In the genomic region with DNA sequence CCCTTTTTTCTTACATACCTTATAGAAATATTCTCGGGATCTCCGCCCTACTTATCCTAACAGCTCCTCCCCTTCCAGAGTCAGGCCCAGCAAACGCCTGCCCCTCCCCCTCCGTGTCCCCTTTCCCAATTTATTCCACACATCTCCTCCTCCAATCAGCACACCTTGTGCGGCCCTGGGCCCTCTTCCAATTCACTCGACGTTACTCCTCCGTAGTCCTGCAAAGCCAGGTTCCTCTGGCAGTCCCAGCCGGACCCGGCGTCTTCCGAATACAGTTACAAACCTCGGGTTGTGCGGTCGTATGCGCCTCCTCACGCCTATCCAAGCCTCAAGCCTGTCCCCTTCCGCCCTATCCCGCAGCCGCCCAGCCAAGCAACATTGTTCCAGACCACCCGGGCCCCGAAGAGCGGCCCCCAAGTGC, we compare ENCODE assay signal across 8 cellular contexts. TPM values are rescaled to one million over a fixed set of nuclear protein-coding genes. Genes with fewer than 3 reads are reported as not detected.
A peak's percentile ranks its signal among the peaks of the same experiment; 100 is the strongest.
DNase-seq lines count a peak whose midpoint lies in the region; ATAC-seq and TF ChIP-seq lines count a peak whose summit lies in the region.

No MANE protein-coding gene starts in this region.

- H3K27ac ChIP-seq in heart left ventricle (peak overlapping the region; percentile 26 to 94 (median 90)), parathyroid adenoma (peak overlapping the region; percentile 74)

- peaks cover 58% of the 10 kb centered on the region for H3K4me1 Mint-ChIP-seq in activated T-cell treated with anti-CD3 and anti-CD28 coated beads, Interleukin-2, amount 50 U/mL, for 72 hours (ENCODE audit: low read depth)

- H3K27me3 ChIP-seq in heart left ventricle = no peaks in the 10 kb centered on the region
- H3K27me3 ChIP-seq in parathyroid adenoma (ENCODE audit: control insufficient read depth, insufficient read depth, low read length) = no peaks in the 10 kb centered on the region

- WGBS in heart left ventricle, 4 donors = 1% methylated on average over 22 to 23 of the region's 23 CpGs

- no peak for ATAC-seq in activated T-cell treated with anti-CD3 and anti-CD28 coated beads, Interleukin-2, amount 50 U/mL, for 72 hours (replicated peaks in 1 of 2)
- peak in 3 of 4 donors; percentile 4 to 46 (median 25) for ATAC-seq in heart left ventricle

- H3K36me3 Mint-ChIP-seq in activated T-cell treated with anti-CD3 and anti-CD28 coated beads, Interleukin-2, amount 50 U/mL, for 72 hours (ENCODE audit: insufficient read depth in 2 of 2) = peaks cover 7% of the 10 kb centered on the region in 2 donors

- H3K4me3 Mint-ChIP-seq in activated T-cell treated with anti-CD3 and anti-CD28 coated beads, Interleukin-2, amount 50 U/mL, for 72 hours = peak overlapping the region; percentile 91 to 100

- no peaks in the 10 kb centered on the region for H3K27me3 Mint-ChIP-seq in activated T-cell treated with anti-CD3 and anti-CD28 coated beads, Interleukin-2, amount 50 U/mL, for 72 hours (ENCODE audit: low read depth)

- H3K4me1 ChIP-seq in heart left ventricle = peaks cover 0 to 23% (median 10%) of the 10 kb centered on the region in 12 donors
- no peaks in the 10 kb centered on the region for H3K4me1 ChIP-seq in parathyroid adenoma

- peak overlapping the region; percentile 98 for H2AFZ ChIP-seq in parathyroid adenoma

- peak overlapping the region; percentile 54 for H3K9ac ChIP-seq in parathyroid adenoma

- H3K9me3 ChIP-seq in heart left ventricle = peaks cover 0 to 5% (median 0%) of the 10 kb centered on the region in 12 donors
- no peaks in the 10 kb centered on the region for H3K9me3 ChIP-seq in parathyroid adenoma (ENCODE audit: control insufficient read depth, low read length)

- TF ChIP-seq POLR2A in heart left ventricle (IDR thresholded peaks at IDR 0.05) (no peak), erythroblast (IDR thresholded peaks at IDR 0.05; ENCODE audit: low read length) (no peak)

- TF ChIP-seq CTCF in heart left ventricle (IDR thresholded peaks at IDR 0.05) = no peak
- TF ChIP-seq CTCF in parathyroid adenoma (IDR thresholded peaks at IDR 0.05) = no peak

- H3K4me3 ChIP-seq in heart left ventricle (peak overlapping the region; percentile 76 to 98 (median 90)), parathyroid adenoma (ENCODE audit: low read depth, low read length) (peak overlapping the region; percentile 93)

- intact Hi-C loops in heart left ventricle (cut with DNase I) = loop anchor here in 2 of 10 donors (1.0 to 2.0 kb wide), 3 partner anchors 47 to 76 kb away; no protein-coding TSS in a partner anchor

- H3K9me3 Mint-ChIP-seq in activated T-cell treated with anti-CD3 and anti-CD28 coated beads, Interleukin-2, amount 50 U/mL, for 72 hours = peaks cover 3 to 5% of the 10 kb centered on the region in 2 donors

- peak overlapping the region; percentile 98 for H3K4me2 ChIP-seq in parathyroid adenoma (ENCODE audit: low read length)

- H3K79me2 ChIP-seq in parathyroid adenoma = peaks cover 17% of the 10 kb centered on the region

- peaks cover 0 to 4% (median 0%) of the 10 kb centered on the region in 9 donors for H3K36me3 ChIP-seq in heart left ventricle
- H3K36me3 ChIP-seq in parathyroid adenoma (ENCODE audit: control insufficient read depth, insufficient read depth, low read length) = no peaks in the 10 kb centered on the region

- no peak overlapping the region for H3K27ac Mint-ChIP-seq in activated T-cell treated with anti-CD3 and anti-CD28 coated beads, Interleukin-2, amount 50 U/mL, for 72 hours

- DNase-seq in activated T-cell treated with anti-CD3 and anti-CD28 coated beads, Interleukin-2, amount 50 U/mL, for 72 hours = no peak
- DNase-seq in activated T-cell treated with anti-CD3 and anti-CD28 coated beads, Interleukin-2, amount 50 U/mL, for 48 hours = no peak
- DNase-seq in NCI-H1694 treated with DMSO at 0.1 percent for 48 hours (lab: John Stamatoyannopoulos, UW) = peak; percentile 70
- DNase-seq in activated naive CD4-positive, alpha-beta T cell treated with anti-CD3 and anti-CD28 coated beads, Interleukin-2, amount 50 U/mL, for 16 hours = peak; percentile 16
- peak in 4 of 5 donors; percentile 29 to 58 (median 50) for DNase-seq in heart left ventricle
- DNase-seq in globus pallidus (ENCODE audit: low spot score) = no peak
- no peak for DNase-seq in erythroblast (lab: John Stamatoyannopoulos, UW)

RNA-seq across cellular contexts. Expression of a gene that starts 0.7 kb away (rescaled TPM):
- 10 to 100 TPM; 47.0 to 62.3 TPM for total RNA-seq in activated T-cell treated with anti-CD3 and anti-CD28 coated beads, Interleukin-2, amount 50 U/mL, for 72 hours
- total RNA-seq in heart left ventricle = 10 to 100 TPM; 28.5 to 43.8 (median 37.9) TPM
- 10 to 100 TPM; 24.6 to 51.7 TPM for polyA plus RNA-seq in heart left ventricle

RNA-seq across cellular contexts. Expression of a gene that starts 7.0 kb away (rescaled TPM):
- total RNA-seq in activated T-cell treated with anti-CD3 and anti-CD28 coated beads, Interleukin-2, amount 50 U/mL, for 72 hours = 10 to 100 TPM; 30.5 to 30.6 TPM
- 10 to 100 TPM in 7 of 9 donors, 1 to 10 TPM in 2; 8.5 to 25.0 (median 11.3) TPM for total RNA-seq in heart left ventricle
- polyA plus RNA-seq in heart left ventricle = 10 to 100 TPM in 1 of 2 donors, 1 to 10 TPM in 1; 5.2 to 30.8 TPM

RNA-seq across cellular contexts. Expression of a gene that starts 52.4 kb away (rescaled TPM):
- total RNA-seq in activated T-cell treated with anti-CD3 and anti-CD28 coated beads, Interleukin-2, amount 50 U/mL, for 72 hours = 100 to 1,000 TPM; 214 to 237 TPM
- 1,000 to 10,000 TPM in 1 of 9 donors, 100 to 1,000 TPM in 8; 375 to 1,055 (median 606) TPM for total RNA-seq in heart left ventricle
- polyA plus RNA-seq in heart left ventricle = 100 to 1,000 TPM; 254 to 385 TPM

Comparison
In these comparisons a context has a peak if more than half of its experiments do, and no peak if none do; other contexts are left out.
1. ATAC-seq: peak in heart left ventricle (3 of 4); none in activated T-cell treated with anti-CD3 and anti-CD28 coated beads, Interleukin-2, amount 50 U/mL, for 72 hours (0 of 2).
2. DNase-seq: peak in NCI-H1694 treated with DMSO at 0.1 percent for 48 hours (single experiment), activated naive CD4-positive, alpha-beta T cell treated with anti-CD3 and anti-CD28 coated beads, Interleukin-2, amount 50 U/mL, for 16 hours (single experiment) and heart left ventricle (4 of 5); none in activated T-cell treated with anti-CD3 and anti-CD28 coated beads, Interleukin-2, amount 50 U/mL, for 72 hours (0 of 2), activated T-cell treated with anti-CD3 and anti-CD28 coated beads, Interleukin-2, amount 50 U/mL, for 48 hours (0 of 2), globus pallidus (single experiment) and erythroblast (0 of 2).